ENCODE assay signal across 1 cellular context in genomic region chr3:189307963-189308362, GRCh38.
A peak's percentile ranks its signal among the peaks of the same experiment; 100 is the strongest.
TF ChIP-seq lines count a peak whose summit lies in the region.

No MANE protein-coding gene starts in this region.

TF ChIP-seq in GM12878, 131 proteins besides CTCF, POLR2A, EP300 and RAD21 (continued from another document):
- no peak for TF ChIP-seq E4F1 (IDR thresholded peaks at IDR 0.05; ENCODE audit: borderline replicate concordance, partially characterized antibody)
- TF ChIP-seq TAF1 (IDR thresholded peaks at IDR 0.05; ENCODE audit: borderline replicate concordance, low read depth, low read length) = no peak
- TF ChIP-seq IRF3 (IDR thresholded peaks at IDR 0.05) = no peak
- no peak for TF ChIP-seq KAT2A (conservative IDR thresholded peaks at IDR 0.05; ENCODE audit: control insufficient read depth, low read depth, low read length)
- peak in 1 of 2 experiments; percentile 34; a peak in 1 of 4 replicates for TF ChIP-seq ETV6 (conservative IDR thresholded peaks at IDR 0.05 in 1 of 2, IDR thresholded peaks at IDR 0.05 in 1 of 2; ENCODE audit: borderline replicate concordance in 1 of 2, low read depth in 1 of 2)
- no peak for TF ChIP-seq TCF7 (IDR thresholded peaks at IDR 0.05; ENCODE audit: borderline replicate concordance)
- TF ChIP-seq CREB1 (IDR thresholded peaks at IDR 0.05; ENCODE audit: low read depth) = no peak
- no peak for TF ChIP-seq TCF12 (IDR thresholded peaks at IDR 0.05; ENCODE audit: low read depth, low read length)
- no peak for TF ChIP-seq MYC (IDR thresholded peaks at IDR 0.05; ENCODE audit: insufficient read depth, insufficient read length, insufficient replicate concordance, low read length, severe bottlenecking)
- no peak for TF ChIP-seq MTA3 (IDR thresholded peaks at IDR 0.05; ENCODE audit: borderline replicate concordance, low read length)
- TF ChIP-seq JUND (IDR thresholded peaks at IDR 0.05; ENCODE audit: low read depth, low read length) = no peak
- TF ChIP-seq REST (IDR thresholded peaks at IDR 0.05; ENCODE audit: low read depth, low read length) = no peak
- TF ChIP-seq SPI1 (IDR thresholded peaks at IDR 0.05; ENCODE audit: borderline replicate concordance, insufficient read depth, low read depth, low read length) = 0 out of 2 replicates have a peak, but pooled peaks have one; percentile 38
